Comparison of ENCODE assay signal across 25 cellular contexts in the genomic region with DNA sequence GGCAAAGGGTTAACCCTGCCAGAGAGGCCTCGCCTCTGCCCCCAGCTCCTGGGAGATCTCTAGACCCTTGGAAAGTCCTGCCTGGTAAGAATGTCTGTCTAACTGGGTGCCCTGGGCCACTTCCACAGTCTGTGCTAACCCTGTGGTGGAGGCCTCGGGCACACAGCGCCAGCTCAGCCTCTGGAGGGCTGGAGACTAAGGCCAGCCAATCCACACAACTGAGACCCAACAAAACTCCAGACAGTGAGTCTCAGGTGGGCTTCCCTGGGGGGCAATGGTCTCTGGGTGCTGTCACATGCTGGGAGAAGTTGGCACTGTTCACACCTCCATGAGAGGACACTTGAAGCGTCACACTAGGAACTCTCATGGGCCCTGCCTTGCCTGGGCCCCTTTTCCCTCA. TPM values are rescaled to one million over a fixed set of nuclear protein-coding genes. Genes with fewer than 3 reads are reported as not detected.
A peak's percentile ranks its signal among the peaks of the same experiment; 100 is the strongest.
DNase-seq lines count a peak whose midpoint lies in the region; ATAC-seq and TF ChIP-seq lines count a peak whose summit lies in the region.
"Had no signal": no experiment of that assay in that cellular context is flagged by ENCODE, and none has a peak within 500 bp of the region (broad histone marks: within the 10 kb centered on the region; RNA-seq: fewer than 3 reads in every experiment).

No MANE protein-coding gene starts in this region.

- intact Hi-C loops in Right ventricle myocardium superior (cut with DNase I) (no loop called here), cardiac septum (cut with DNase I) (no loop called here), left cardiac atrium (cut with DNase I) (no loop called here), uterus (cut with DNase I; ENCODE audit: low total_unique reads) (no loop called here)

- TF ChIP-seq CTCF in osteocyte (IDR thresholded peaks at IDR 0.05) (no peak), uterus (IDR thresholded peaks at IDR 0.05) (no peak)

- H3K27ac Mint-ChIP-seq in osteocyte (ENCODE audit: unreplicated experiment) = peak overlapping the region; percentile 8
- H3K27ac Mint-ChIP-seq in naive thymus-derived CD8-positive, alpha-beta T cell = peak overlapping the region in 2 of 10 donors; percentile 24 to 53
- no peak overlapping the region for H3K27ac Mint-ChIP-seq in stimulated activated memory B cell treated with anti-CD40 and anti-IgM and Interleukin-4, amounts not matched to agents 10 μg/mL and 1 μg/mL and 100 μg/mL, for 72 hours
- H3K27ac Mint-ChIP-seq: activated CD4-positive, alpha-beta T cell treated with anti-CD3 and anti-CD28 coated beads, Interleukin-2, amount 10 ng/mL, durations not matched to agents 24 days and 14 days; T-helper 2 cell treated with Interferon-gamma antibody and Interleukin-4, amounts not matched to agents 5 μg/mL and 100 μg/mL, for 36 hours had no signal

- H3K36me3 Mint-ChIP-seq in osteocyte (ENCODE audit: unreplicated experiment) = peaks cover 51% of the 10 kb centered on the region
- H3K36me3 Mint-ChIP-seq in naive thymus-derived CD8-positive, alpha-beta T cell = peaks cover 0 to 91% (median 9%) of the 10 kb centered on the region in 3 donors
- H3K36me3 Mint-ChIP-seq in stimulated activated memory B cell treated with anti-CD40 and anti-IgM and Interleukin-4, amounts not matched to agents 10 μg/mL and 1 μg/mL and 100 μg/mL, for 72 hours = peaks cover 62% of the 10 kb centered on the region

- DNase-seq in Right ventricle myocardium superior (no peak), cardiac septum (ENCODE audit: low spot score) (no peak), left cardiac atrium (no peak), osteocyte (ENCODE audit: extremely low spot score, unreplicated experiment) (no peak), uterus (peak; percentile 3), CD1c-positive myeloid dendritic cell (ENCODE audit: extremely low spot score) (no peak)
- no peak for DNase-seq in naive thymus-derived CD8-positive, alpha-beta T cell
- DNase-seq: activated CD4-positive, alpha-beta T cell treated with anti-CD3 and anti-CD28 coated beads, Interleukin-2, amount 10 ng/mL, durations not matched to agents 24 days and 14 days; activated CD8-positive, alpha-beta memory T cell treated with anti-CD3 and anti-CD28 coated beads for 24 hours; activated effector memory CD4-positive, alpha-beta T cell treated with Interleukin-2 at 50 U/mL for 16 hours; activated T-cell treated with anti-CD3 and anti-CD28 coated beads for 4 hours; CD4-positive, alpha-beta memory T cell; hippocampal formation; mesendoderm; NCI-H1417 treated with DMSO at 0.1 percent for 48 hours; NCI-H2081; NCI-H526 treated with DMSO at 0.1 percent for 48 hours; NK-92 treated with Interleukin-12 subunit alpha and Interleukin-12 subunit beta, amount 100 ng/mL, for 24 hours; SIG-M5; stimulated activated CD4-positive, alpha-beta T cell treated with anti-CD3 and anti-CD28 coated beads, Interleukin-4, amount 100 ng/mL, for 24 hours; substantia nigra had no signal

- peaks cover 2% of the 10 kb centered on the region for H3K4me1 Mint-ChIP-seq in osteocyte (ENCODE audit: unreplicated experiment)
- peaks cover 7 to 30% (median 17%) of the 10 kb centered on the region in 4 donors for H3K4me1 Mint-ChIP-seq in naive thymus-derived CD8-positive, alpha-beta T cell
- peaks cover 7% of the 10 kb centered on the region for H3K4me1 Mint-ChIP-seq in stimulated activated memory B cell treated with anti-CD40 and anti-IgM and Interleukin-4, amounts not matched to agents 10 μg/mL and 1 μg/mL and 100 μg/mL, for 72 hours
- H3K4me1 Mint-ChIP-seq: activated CD4-positive, alpha-beta T cell treated with anti-CD3 and anti-CD28 coated beads, Interleukin-2, amount 10 ng/mL, durations not matched to agents 24 days and 14 days had no signal

- H3K9me3 Mint-ChIP-seq in osteocyte (ENCODE audit: unreplicated experiment) = no peaks in the 10 kb centered on the region
- H3K9me3 Mint-ChIP-seq in naive thymus-derived CD8-positive, alpha-beta T cell = no peaks in the 10 kb centered on the region
- no peaks in the 10 kb centered on the region for H3K9me3 Mint-ChIP-seq in stimulated activated memory B cell treated with anti-CD40 and anti-IgM and Interleukin-4, amounts not matched to agents 10 μg/mL and 1 μg/mL and 100 μg/mL, for 72 hours
- H3K9me3 Mint-ChIP-seq: activated CD4-positive, alpha-beta T cell treated with anti-CD3 and anti-CD28 coated beads, Interleukin-2, amount 10 ng/mL, durations not matched to agents 24 days and 14 days; activated naive CD4-positive, alpha-beta T cell treated with anti-CD3 and anti-CD28 coated beads, Interleukin-2, amount 50 U/mL, for 72 hours; CD4-positive, alpha-beta memory T cell; T-helper 2 cell treated with Interferon-gamma antibody and Interleukin-4, amounts not matched to agents 5 μg/mL and 100 μg/mL, for 36 hours had no signal

- H3K4me3 ChIP-seq in uterus = no peak overlapping the region
- H3K4me3 ChIP-seq: prostate gland had no signal

- H3K9me3 ChIP-seq in uterus = no peaks in the 10 kb centered on the region
- H3K9me3 ChIP-seq: prostate gland had no signal

- H3K36me3 ChIP-seq in uterus = no peaks in the 10 kb centered on the region

- no peaks in the 10 kb centered on the region for H3K27me3 Mint-ChIP-seq in osteocyte (ENCODE audit: unreplicated experiment)
- no peaks in the 10 kb centered on the region for H3K27me3 Mint-ChIP-seq in naive thymus-derived CD8-positive, alpha-beta T cell
- no peaks in the 10 kb centered on the region for H3K27me3 Mint-ChIP-seq in stimulated activated memory B cell treated with anti-CD40 and anti-IgM and Interleukin-4, amounts not matched to agents 10 μg/mL and 1 μg/mL and 100 μg/mL, for 72 hours
- H3K27me3 Mint-ChIP-seq: activated CD4-positive, alpha-beta T cell treated with anti-CD3 and anti-CD28 coated beads, Interleukin-2, amount 10 ng/mL, durations not matched to agents 24 days and 14 days; CD4-positive, alpha-beta memory T cell had no signal

- POLR2A ChIA-PET in naive thymus-derived CD8-positive, alpha-beta T cell (lab: Charles Lee) = no interaction called here

- H3K27me3 ChIP-seq in uterus = no peaks in the 10 kb centered on the region

- ATAC-seq in Right ventricle myocardium superior (ENCODE audit: poor library complexity) (peak; percentile 16), left cardiac atrium (peak; percentile 24 to 63)
- no peak for ATAC-seq in naive thymus-derived CD8-positive, alpha-beta T cell
- ATAC-seq in stimulated activated memory B cell treated with anti-CD40 and anti-IgM and Interleukin-4, amounts not matched to agents 10 μg/mL and 1 μg/mL and 100 μg/mL, for 72 hours = no peak
- ATAC-seq: activated naive CD4-positive, alpha-beta T cell treated with anti-CD3 and anti-CD28 coated beads, Interleukin-2, amount 50 U/mL, for 72 hours had no signal

- TF ChIP-seq POLR2A in uterus (IDR thresholded peaks at IDR 0.05) = no peak

- no peak overlapping the region for H3K4me3 Mint-ChIP-seq in osteocyte (ENCODE audit: unreplicated experiment)
- H3K4me3 Mint-ChIP-seq in naive thymus-derived CD8-positive, alpha-beta T cell = no peak overlapping the region
- no peak overlapping the region for H3K4me3 Mint-ChIP-seq in stimulated activated memory B cell treated with anti-CD40 and anti-IgM and Interleukin-4, amounts not matched to agents 10 μg/mL and 1 μg/mL and 100 μg/mL, for 72 hours
- H3K4me3 Mint-ChIP-seq: activated CD4-positive, alpha-beta T cell treated with anti-CD3 and anti-CD28 coated beads, Interleukin-2, amount 10 ng/mL, durations not matched to agents 24 days and 14 days; CD4-positive, alpha-beta memory T cell; T-helper 2 cell treated with Interferon-gamma antibody and Interleukin-4, amounts not matched to agents 5 μg/mL and 100 μg/mL, for 36 hours had no signal

- H3K27ac ChIP-seq in uterus = no peak overlapping the region
- H3K27ac ChIP-seq: prostate gland had no signal

- no peaks in the 10 kb centered on the region for H3K4me1 ChIP-seq in uterus
- H3K4me1 ChIP-seq: prostate gland had no signal

RNA-seq across cellular contexts. Expression of a gene that starts 19.5 kb away (rescaled TPM):
- total RNA-seq in Right ventricle myocardium superior (16.1 TPM), cardiac septum (22.0 TPM), left cardiac atrium (10 to 100 TPM; 15.7 to 20.7 TPM), osteocyte (30.7 and 31.8 TPM in 2 replicates), uterus (10 to 100 TPM; 18.5 to 57.9 (median 33.5) TPM)
- 10 to 100 TPM; 54.9 to 61.0 TPM for total RNA-seq in naive thymus-derived CD8-positive, alpha-beta T cell
- polyA plus RNA-seq in naive thymus-derived CD8-positive, alpha-beta T cell = 10 to 100 TPM; 11.4 to 27.0 (median 18.3) TPM

Comparison
In these comparisons a context has a peak if more than half of its experiments do, and no peak if none do; other contexts are left out.
1. ATAC-seq: peak in Right ventricle myocardium superior (single experiment) and left cardiac atrium (2 of 2); none in naive thymus-derived CD8-positive, alpha-beta T cell (0 of 2) and stimulated activated memory B cell treated with anti-CD40 and anti-IgM and Interleukin-4, amounts not matched to agents 10 μg/mL and 1 μg/mL and 100 μg/mL, for 72 hours (single experiment).
2. DNase-seq: peak in uterus (2 of 2); none in Right ventricle myocardium superior (single experiment), cardiac septum (single experiment), left cardiac atrium (single experiment), osteocyte (single experiment), naive thymus-derived CD8-positive, alpha-beta T cell (0 of 10) and CD1c-positive myeloid dendritic cell (single experiment).